Comparison of ENCODE assay signal across 28 cellular contexts in genomic region chr4:79213040-79213439, GRCh38.
"Had no signal": no experiment of that assay in that cellular context is flagged by ENCODE, and none has a peak within 500 bp of the region (broad histone marks: within the 10 kb centered on the region; RNA-seq: fewer than 3 reads in every experiment).

No MANE protein-coding gene starts in this region.

- H3K36me3 Mint-ChIP-seq: natural killer cell; neural progenitor cell; stimulated activated effector memory CD8-positive, alpha-beta T cell treated with anti-CD3 and anti-CD28 coated beads, Interleukin-12 subunit alpha, Interleukin-12 subunit beta, amount 100 ng/mL, for 72 hours; stimulated activated naive B cell treated with anti-CD40 and anti-IgM and Interleukin-4, amounts not matched to agents 10 μg/mL and 1 μg/mL and 100 μg/mL, for 72 hours; type B pancreatic cell had no signal

- H3K27me3 ChIP-seq: neural progenitor cell, ovary, right lobe of liver, sigmoid colon, stomach, thyroid gland, transverse colon, upper lobe of right lung, vagina had no signal

- H3K9ac ChIP-seq: neural progenitor cell, parathyroid adenoma had no signal

- H3K4me1 ChIP-seq: parathyroid adenoma, psoas muscle, right lobe of liver, thyroid gland, upper lobe of right lung, vagina had no signal

- H3K27ac Mint-ChIP-seq: natural killer cell; neural progenitor cell; progenitor cell of endocrine pancreas; stimulated activated effector memory CD8-positive, alpha-beta T cell treated with anti-CD3 and anti-CD28 coated beads, Interleukin-12 subunit alpha, Interleukin-12 subunit beta, amount 100 ng/mL, for 72 hours; stimulated activated naive B cell treated with anti-CD40 and anti-IgM and Interleukin-4, amounts not matched to agents 10 μg/mL and 1 μg/mL and 100 μg/mL, for 72 hours; stimulated activated naive CD8-positive, alpha-beta T cell treated with anti-CD3 and anti-CD28 coated beads, Interleukin-15, Interleukin-2, amounts not matched to agents 100 ng/mL and 50 ng/mL, for 24 hours; type B pancreatic cell had no signal

- H3K36me3 ChIP-seq: neural progenitor cell, ovary, right lobe of liver, sigmoid colon, stomach, thoracic aorta, thyroid gland, transverse colon, upper lobe of right lung, vagina had no signal

- H3K9me3 ChIP-seq: ovary, psoas muscle, right lobe of liver, sigmoid colon, thoracic aorta, thyroid gland, transverse colon, upper lobe of right lung, vagina had no signal

- H3K27me3 Mint-ChIP-seq: progenitor cell of endocrine pancreas; stimulated activated naive B cell treated with anti-CD40 and anti-IgM and Interleukin-4, amounts not matched to agents 10 μg/mL and 1 μg/mL and 100 μg/mL, for 72 hours; stimulated activated naive CD8-positive, alpha-beta T cell treated with anti-CD3 and anti-CD28 coated beads, Interleukin-15, Interleukin-2, amounts not matched to agents 100 ng/mL and 50 ng/mL, for 24 hours; type B pancreatic cell had no signal

- H3K27ac ChIP-seq: neural progenitor cell, ovary, parathyroid adenoma, psoas muscle, right lobe of liver, sigmoid colon, stomach, thoracic aorta, thyroid gland, transverse colon, upper lobe of right lung, vagina had no signal

- H3K4me1 Mint-ChIP-seq: natural killer cell; stimulated activated effector memory CD8-positive, alpha-beta T cell treated with anti-CD3 and anti-CD28 coated beads, Interleukin-12 subunit alpha, Interleukin-12 subunit beta, amount 100 ng/mL, for 72 hours had no signal

- DNase-seq: natural killer cell; occipital lobe; ovary; posterior cingulate gyrus; psoas muscle; right cardiac atrium; right lobe of liver; sigmoid colon; small intestine; stimulated activated CD4-positive, alpha-beta T cell treated with anti-CD3 and anti-CD28 coated beads, Interleukin-15, amount 100 ng/mL, for 24 hours; stimulated activated CD4-positive, alpha-beta T cell treated with anti-CD3 and anti-CD28 coated beads, Interleukin-2, amount 100 ng/mL, for 24 hours; stimulated activated CD4-positive, alpha-beta T cell treated with anti-CD3 and anti-CD28 coated beads, Interleukin-2, amount 100 ng/mL, for 48 hours; stimulated activated CD4-positive, alpha-beta T cell treated with anti-CD3 and anti-CD28 coated beads, Interleukin-4, amount 100 ng/mL, for 24 hours; stimulated activated naive B cell treated with anti-CD40 and anti-IgM and Interleukin-4, amounts not matched to agents 10 μg/mL and 1 μg/mL and 100 μg/mL, for 72 hours; stimulated activated naive CD4-positive, alpha-beta T cell treated with Interleukin-2 at 50 U/mL for 16 hours; stomach; thyroid gland; transverse colon; upper lobe of right lung had no signal

- H3K4me3 Mint-ChIP-seq: natural killer cell; nephron; neural progenitor cell; stimulated activated effector memory CD8-positive, alpha-beta T cell treated with anti-CD3 and anti-CD28 coated beads, Interleukin-12 subunit alpha, Interleukin-12 subunit beta, amount 100 ng/mL, for 72 hours; stimulated activated naive B cell treated with anti-CD40 and anti-IgM and Interleukin-4, amounts not matched to agents 10 μg/mL and 1 μg/mL and 100 μg/mL, for 72 hours; stimulated activated naive CD8-positive, alpha-beta T cell treated with anti-CD3 and anti-CD28 coated beads, Interleukin-15, Interleukin-2, amounts not matched to agents 100 ng/mL and 50 ng/mL, for 24 hours; type B pancreatic cell had no signal

- H3K4me2 ChIP-seq: neural progenitor cell had no signal

- H2AFZ ChIP-seq: parathyroid adenoma had no signal

- H3K9me3 Mint-ChIP-seq: nephron; stimulated activated effector memory CD8-positive, alpha-beta T cell treated with anti-CD3 and anti-CD28 coated beads, Interleukin-12 subunit alpha, Interleukin-12 subunit beta, amount 100 ng/mL, for 72 hours; stimulated activated naive B cell treated with anti-CD40 and anti-IgM and Interleukin-4, amounts not matched to agents 10 μg/mL and 1 μg/mL and 100 μg/mL, for 72 hours; stimulated activated naive CD8-positive, alpha-beta T cell treated with anti-CD3 and anti-CD28 coated beads, Interleukin-15, Interleukin-2, amounts not matched to agents 100 ng/mL and 50 ng/mL, for 24 hours had no signal

- ATAC-seq: natural killer cell; psoas muscle; right cardiac atrium; right lobe of liver; stimulated activated effector memory CD8-positive, alpha-beta T cell treated with anti-CD3 and anti-CD28 coated beads, Interleukin-12 subunit alpha, Interleukin-12 subunit beta, amount 100 ng/mL, for 72 hours; stimulated activated naive B cell treated with anti-CD40 and anti-IgM and Interleukin-4, amounts not matched to agents 10 μg/mL and 1 μg/mL and 100 μg/mL, for 72 hours; upper lobe of right lung had no signal

- H3K4me3 ChIP-seq: neural progenitor cell, ovary, psoas muscle, right lobe of liver, sigmoid colon, stomach, thoracic aorta, thyroid gland, transverse colon, upper lobe of right lung, vagina had no signal

- H3K79me2 ChIP-seq: parathyroid adenoma had no signal
